ENCODE assay signal across 1 cellular context in genomic region chr5:126376443-126376842, GRCh38.
TF ChIP-seq lines count a peak whose summit lies in the region.

No MANE protein-coding gene starts in this region.

TF ChIP-seq in K562, 482 proteins besides CTCF, POLR2A, EP300 and RAD21:
- TF ChIP-seq ZNF668 (CRISPR knock-in tag; IDR thresholded peaks at IDR 0.05) (no peak), ZBTB34 (CRISPR knock-in tag; IDR thresholded peaks at IDR 0.05) (no peak), TBP (optimal IDR thresholded peaks at IDR 0.05; ENCODE audit: low read depth, low read length) (no peak), NCOA6 (IDR thresholded peaks at IDR 0.05) (no peak), GATAD2A (IDR thresholded peaks at IDR 0.05) (no peak), DLX4 (CRISPR knock-in tag; IDR thresholded peaks at IDR 0.05) (no peak)
